Comparison of ENCODE assay signal across 8 cellular contexts in genomic region chr6:25601797-25602679, GRCh38. TPM values are rescaled to one million over a fixed set of nuclear protein-coding genes. Genes with fewer than 3 reads are reported as not detected.
DNase-seq lines count a peak whose midpoint lies in the region; ATAC-seq and TF ChIP-seq lines count a peak whose summit lies in the region.

No MANE protein-coding gene starts in this region.

- peaks cover 1% of the 10 kb centered on the region for H3K27me3 Mint-ChIP-seq in activated CD4-positive, alpha-beta memory T cell treated with anti-CD3 and anti-CD28 coated beads, Interleukin-2, amount 10 ng/mL, durations not matched to agents 7 days and 5 days

- no peaks in the 10 kb centered on the region for H3K9me3 Mint-ChIP-seq in activated CD4-positive, alpha-beta memory T cell treated with anti-CD3 and anti-CD28 coated beads, Interleukin-2, amount 10 ng/mL, durations not matched to agents 7 days and 5 days

- H3K36me3 Mint-ChIP-seq in activated CD4-positive, alpha-beta memory T cell treated with anti-CD3 and anti-CD28 coated beads, Interleukin-2, amount 10 ng/mL, durations not matched to agents 7 days and 5 days (ENCODE audit: low read depth), result no peaks in the 10 kb centered on the region

- in situ Hi-C loops in astrocyte of the spinal cord (cut with HindIII; ENCODE audit: low sequenced_read_pairs), result no loop called here

- no peak overlapping the region for H3K4me3 ChIP-seq in astrocyte of the spinal cord (ENCODE audit: low read depth, low read length)

- peak overlapping the region; percentile 9; the same call in 1 of the 2 replicates for H3K27ac ChIP-seq in 22Rv1

- ATAC-seq in HG03108 (IDR thresholded peaks at IDR 0.05; ENCODE audit: unreplicated experiment), result no peak

- POLR2A ChIA-PET in activated CD4-positive, alpha-beta memory T cell treated with anti-CD3 and anti-CD28 coated beads, Interleukin-2, amount 10 ng/mL, durations not matched to agents 7 days and 5 days (lab: Charles Lee), result no interaction called here

- no peak overlapping the region for H3K4me3 Mint-ChIP-seq in activated CD4-positive, alpha-beta memory T cell treated with anti-CD3 and anti-CD28 coated beads, Interleukin-2, amount 10 ng/mL, durations not matched to agents 7 days and 5 days

- DNase-seq in NCI-H2227 (lab: John Stamatoyannopoulos, UW; ENCODE audit: unreplicated experiment) (peak; percentile 66), astrocyte of the spinal cord (ENCODE audit: low read depth, low spot score) (peak; percentile 66), left kidney (ENCODE audit: low read depth, low spot score) (peak; percentile 70)
- no peak for DNase-seq in activated naive CD4-positive, alpha-beta T cell treated with Interleukin-2 at 50 U/mL for 16 hours
- no peak for DNase-seq in activated CD4-positive, alpha-beta memory T cell treated with anti-CD3 and anti-CD28 coated beads, Interleukin-2, amount 10 ng/mL, durations not matched to agents 7 days and 5 days

- CTCF ChIA-PET in activated CD4-positive, alpha-beta memory T cell treated with anti-CD3 and anti-CD28 coated beads, Interleukin-2, amount 10 ng/mL, durations not matched to agents 7 days and 5 days (lab: Charles Lee), result interaction anchor here (0.6 to 2.3 kb wide), 13 partner anchors 9 to 379 kb away, joined by 3 to 9 read pairs (median 3); partner anchors contain the start of gene CARMIL1

- TF ChIP-seq CTCF in 22Rv1 (IDR thresholded peaks at IDR 0.05) (peak; percentile 68), GM12872 (IDR thresholded peaks at IDR 0.05; ENCODE audit: insufficient read depth, low read depth, low read length) (peak; percentile 30; the same call in 1 of the 3 replicates), astrocyte of the spinal cord (IDR thresholded peaks at IDR 0.05; ENCODE audit: low read depth, low read length) (peak; percentile 31)

- H3K4me1 Mint-ChIP-seq in activated CD4-positive, alpha-beta memory T cell treated with anti-CD3 and anti-CD28 coated beads, Interleukin-2, amount 10 ng/mL, durations not matched to agents 7 days and 5 days, result no peaks in the 10 kb centered on the region

- H3K27ac Mint-ChIP-seq in activated CD4-positive, alpha-beta memory T cell treated with anti-CD3 and anti-CD28 coated beads, Interleukin-2, amount 10 ng/mL, durations not matched to agents 7 days and 5 days, result no peak overlapping the region

RNA-seq across cellular contexts. Expression of gene SCGN, which starts 50.0 kb away (rescaled TPM):
- not detected for total RNA-seq in activated CD4-positive, alpha-beta memory T cell treated with anti-CD3 and anti-CD28 coated beads, Interleukin-2, amount 10 ng/mL, durations not matched to agents 7 days and 5 days

Comparison
In these comparisons a context has a peak if more than half of its experiments do, and no peak if none do; other contexts are left out.
1. DNase-seq: peak in NCI-H2227 (single experiment), astrocyte of the spinal cord (single experiment) and left kidney (single experiment); none in activated naive CD4-positive, alpha-beta T cell treated with Interleukin-2 at 50 U/mL for 16 hours (single experiment) and activated CD4-positive, alpha-beta memory T cell treated with anti-CD3 and anti-CD28 coated beads, Interleukin-2, amount 10 ng/mL, durations not matched to agents 7 days and 5 days (single experiment).
2. Peak in every context shown above with its lines, with median percentiles within 50 percentile points of each other: CTCF ChIP-seq.